13 cellular contexts compared by ENCODE assay signal in the genomic region with DNA sequence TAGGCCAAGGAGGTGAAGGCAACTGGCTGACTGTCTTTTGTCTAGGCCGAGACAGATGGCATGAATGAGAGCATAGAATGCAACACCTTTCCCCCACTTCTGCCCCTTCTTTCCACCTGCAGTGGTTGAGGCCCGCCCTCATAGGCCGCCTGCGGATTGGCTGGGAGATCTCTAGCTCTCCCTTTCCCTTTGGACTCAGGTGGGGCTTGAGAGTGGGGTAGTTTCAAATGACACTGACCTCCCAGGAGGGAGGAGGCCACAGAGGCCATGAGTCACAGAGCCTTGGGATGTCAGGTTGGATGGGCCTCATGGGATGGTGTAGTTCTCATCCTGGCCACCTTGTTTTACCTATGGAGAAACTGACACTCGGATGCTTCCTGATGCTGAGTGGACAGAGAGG. TPM values are rescaled to one million over a fixed set of nuclear protein-coding genes. Genes with fewer than 3 reads are reported as not detected.
DNase-seq lines count a peak whose midpoint lies in the region; ATAC-seq and TF ChIP-seq lines count a peak whose summit lies in the region.
"Had no signal": no experiment of that assay in that cellular context is flagged by ENCODE, and none has a peak within 500 bp of the region (broad histone marks: within the 10 kb centered on the region; RNA-seq: fewer than 3 reads in every experiment).

No MANE protein-coding gene starts in this region.

- no peak overlapping the region for H3K4me2 ChIP-seq in Karpas-422 (ENCODE audit: low read depth, low read length, poor library complexity, severe bottlenecking)

- no peak overlapping the region for H3K4me3 ChIP-seq in esophagus (ENCODE audit: low read depth in 1 of 2, low read length in 2 of 2)
- H3K4me3 ChIP-seq in tibial artery = no peak overlapping the region
- no peak overlapping the region for H3K4me3 ChIP-seq in Karpas-422 (ENCODE audit: low read length)
- H3K4me3 ChIP-seq: prostate gland had no signal

- H2AFZ ChIP-seq in Karpas-422 (ENCODE audit: low read length) = no peak overlapping the region

- H3K36me3 Mint-ChIP-seq in T-helper 1 cell treated with Interleukin-12 subunit alpha and Interleukin-12 subunit beta and Interleukin-4 antibody, amounts not matched to agents 30 μg/mL and 1 μg/mL, for 36 hours (ENCODE audit: low read depth) = peaks cover 12% of the 10 kb centered on the region
- H3K36me3 Mint-ChIP-seq: activated naive CD8-positive, alpha-beta T cell had no signal

- no peaks in the 10 kb centered on the region for H3K9me2 ChIP-seq in Karpas-422 (replicated peaks; ENCODE audit: insufficient read depth, low read length)

- H3K4me1 ChIP-seq in esophagus (ENCODE audit: control insufficient read depth in 2 of 2, insufficient read depth in 2 of 2, low read length in 1 of 2) = peaks cover 0 to 2% of the 10 kb centered on the region in 2 donors
- H3K4me1 ChIP-seq in tibial artery = peaks cover 4 to 100% (median 78%) of the 10 kb centered on the region in 4 donors
- no peaks in the 10 kb centered on the region for H3K4me1 ChIP-seq in Karpas-422 (ENCODE audit: low read length)
- H3K4me1 ChIP-seq: prostate gland had no signal

- 92 to 95% methylated on average over 5 of the region's 5 CpGs for WGBS in esophagus, 2 donors

- H3K4me3 Mint-ChIP-seq in T-helper 1 cell treated with Interleukin-12 subunit alpha and Interleukin-12 subunit beta and Interleukin-4 antibody, amounts not matched to agents 30 μg/mL and 1 μg/mL, for 36 hours = no peak overlapping the region
- H3K4me3 Mint-ChIP-seq: activated naive CD8-positive, alpha-beta T cell; T-helper 2 cell treated with Interferon-gamma antibody and Interleukin-4, amounts not matched to agents 5 μg/mL and 100 μg/mL, for 36 hours had no signal

- H4K20me1 ChIP-seq in Karpas-422 (ENCODE audit: insufficient read depth, low read depth, low read length) = no peaks in the 10 kb centered on the region

- no peak overlapping the region for H3K9ac ChIP-seq in Karpas-422 (ENCODE audit: low read length)

- intact Hi-C loops in tibial artery (cut with DNase I; ENCODE audit: low total_unique reads) = no loop called here

- no peaks in the 10 kb centered on the region for H3K27me3 Mint-ChIP-seq in T-helper 1 cell treated with Interleukin-12 subunit alpha and Interleukin-12 subunit beta and Interleukin-4 antibody, amounts not matched to agents 30 μg/mL and 1 μg/mL, for 36 hours (ENCODE audit: low read depth)
- H3K27me3 Mint-ChIP-seq: activated naive CD8-positive, alpha-beta T cell had no signal

- peak overlapping the region; percentile 71 for H3K27ac Mint-ChIP-seq in T-helper 1 cell treated with Interleukin-12 subunit alpha and Interleukin-12 subunit beta and Interleukin-4 antibody, amounts not matched to agents 30 μg/mL and 1 μg/mL, for 36 hours
- H3K27ac Mint-ChIP-seq: activated naive CD8-positive, alpha-beta T cell had no signal

- H3K27ac ChIP-seq in esophagus (ENCODE audit: low read depth in 2 of 2, low read length in 1 of 2) (peak overlapping the region; percentile 38 to 69), tibial artery (peak overlapping the region; percentile 94 to 99), Karpas-422 (ENCODE audit: low read length) (no peak overlapping the region)
- H3K27ac ChIP-seq: prostate gland had no signal

- H3K9me3 Mint-ChIP-seq in T-helper 1 cell treated with Interleukin-12 subunit alpha and Interleukin-12 subunit beta and Interleukin-4 antibody, amounts not matched to agents 30 μg/mL and 1 μg/mL, for 36 hours = no peaks in the 10 kb centered on the region
- H3K9me3 Mint-ChIP-seq: T-helper 2 cell treated with Interferon-gamma antibody and Interleukin-4, amounts not matched to agents 5 μg/mL and 100 μg/mL, for 36 hours had no signal

- no peak for TF ChIP-seq CTCF in tibial artery (IDR thresholded peaks at IDR 0.05)

- no peak for ATAC-seq in GM21381 (IDR thresholded peaks at IDR 0.05; ENCODE audit: unreplicated experiment)

- H3K27me3 ChIP-seq in esophagus (ENCODE audit: control insufficient read depth in 1 of 2, insufficient read depth in 2 of 2, low read length in 2 of 2) (no peaks in the 10 kb centered on the region), tibial artery (no peaks in the 10 kb centered on the region), Karpas-422 (ENCODE audit: low read length) (0 out of 2 replicates have a peak, but pooled peaks cover 3% of the 10 kb centered on the region)

- H3K79me2 ChIP-seq in Karpas-422 (ENCODE audit: low read length) = no peaks in the 10 kb centered on the region

- H3K36me3 ChIP-seq in esophagus (ENCODE audit: control insufficient read depth in 2 of 2, insufficient read depth in 2 of 2, low read length in 1 of 2) = no peaks in the 10 kb centered on the region
- H3K36me3 ChIP-seq in tibial artery = peaks cover 0 to 7% (median 0%) of the 10 kb centered on the region in 3 donors
- H3K36me3 ChIP-seq in Karpas-422 (ENCODE audit: insufficient read depth, low read length) = no peaks in the 10 kb centered on the region
- H3K36me3 ChIP-seq: prostate gland had no signal

- H3K4me1 Mint-ChIP-seq in T-helper 1 cell treated with Interleukin-12 subunit alpha and Interleukin-12 subunit beta and Interleukin-4 antibody, amounts not matched to agents 30 μg/mL and 1 μg/mL, for 36 hours (ENCODE audit: low read depth) = peaks cover 70% of the 10 kb centered on the region

- no peak for DNase-seq in T-helper 1 cell
- DNase-seq in NCI-H510A treated with DMSO at 0.1 percent for 48 hours (lab: John Stamatoyannopoulos, UW) = peak; percentile 77
- DNase-seq in tibial artery = no peak
- DNase-seq in NCI-H1694 (lab: John Stamatoyannopoulos, UW) = no peak
- DNase-seq in Karpas-422 = no peak
- DNase-seq: ACHN, substantia nigra had no signal

- H3K9me3 ChIP-seq in esophagus (ENCODE audit: control insufficient read depth in 2 of 2, insufficient read depth in 1 of 2, low read depth in 1 of 2, low read length in 1 of 2) = no peaks in the 10 kb centered on the region
- no peaks in the 10 kb centered on the region for H3K9me3 ChIP-seq in tibial artery
- no peaks in the 10 kb centered on the region for H3K9me3 ChIP-seq in Karpas-422 (ENCODE audit: low read length)
- H3K9me3 ChIP-seq: prostate gland had no signal

RNA-seq across cellular contexts. Expression of gene MICAL2, which starts 9.1 kb away (rescaled TPM):
- polyA plus RNA-seq in esophagus = 1 to 10 TPM; 4.5 to 6.2 TPM
- 0.69 and 0.93 TPM in 2 replicates for total RNA-seq in Karpas-422 (2014; rRNA removed; shearing (Covaris generic); ENCODE audit: low replicate concordance)
